8 cellular contexts compared by ENCODE assay signal in the genomic region with DNA sequence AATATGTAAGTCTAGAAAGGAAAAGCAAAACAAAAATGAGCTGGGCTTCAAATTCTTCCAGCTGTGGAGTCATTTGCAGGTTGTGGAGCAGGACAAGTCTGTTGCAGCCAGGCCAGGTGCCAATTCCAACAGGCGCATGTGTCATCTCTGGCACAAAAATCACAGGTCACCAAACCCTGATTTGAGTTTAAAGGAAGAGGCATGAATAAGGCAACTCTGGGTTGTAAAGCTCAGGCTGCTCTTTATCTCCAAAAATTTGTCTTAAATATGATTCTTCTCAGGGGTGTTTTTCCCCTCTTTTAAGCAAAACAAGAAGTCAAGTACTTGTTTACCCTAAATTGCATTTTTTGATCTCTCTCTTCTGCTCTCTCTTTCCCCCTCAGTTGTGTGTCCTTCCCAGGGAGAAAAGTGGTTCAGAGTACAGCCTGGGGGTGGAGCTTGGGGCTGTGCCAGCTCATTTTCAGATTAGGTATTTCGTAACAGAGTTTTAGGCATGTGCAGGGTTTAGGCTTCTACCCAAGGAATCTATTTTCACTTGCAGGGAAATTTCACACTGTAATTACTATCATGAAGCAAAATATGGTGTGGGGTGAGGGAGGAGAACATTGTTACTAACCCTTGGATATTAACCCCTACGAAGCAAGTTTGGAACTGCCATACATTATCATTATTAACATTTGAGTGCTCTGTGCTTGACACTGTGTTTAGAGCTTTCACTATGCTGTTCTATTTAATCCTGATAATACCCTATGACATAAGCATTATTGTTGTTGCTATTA. TPM values are rescaled to one million over a fixed set of nuclear protein-coding genes. Genes with fewer than 3 reads are reported as not detected.
DNase-seq lines count a peak whose midpoint lies in the region; ATAC-seq, FAIRE-seq and TF ChIP-seq lines count a peak whose summit lies in the region.

No MANE protein-coding gene starts in this region.

- H3K4me1 ChIP-seq in CD4-positive, CD25-positive, alpha-beta regulatory T cell (ENCODE audit: control insufficient read depth, insufficient read depth, low read length, poor library complexity, severe bottlenecking) = peaks cover 23% of the 10 kb centered on the region
- H3K4me1 ChIP-seq in OCI-LY1 (ENCODE audit: insufficient read depth, low read length, severe bottlenecking) = peaks cover 82% of the 10 kb centered on the region

- DNase-seq in CD4-positive, CD25-positive, alpha-beta regulatory T cell = peak; percentile 19 to 59 (median 20)
- DNase-seq in HTR-8/SVneo (ENCODE audit: insufficient read length, low spot score) (peak; percentile 84), glomerular visceral epithelial cell (ENCODE audit: extremely low spot score) (peak; percentile 70), renal cortical epithelial cell (ENCODE audit: low read depth) (peak; percentile 79)

- H3K4me1 Mint-ChIP-seq in CD4-positive, CD25-positive, alpha-beta regulatory T cell = peaks cover 14 to 40% (median 27%) of the 10 kb centered on the region in 4 donors
- peaks cover 24% of the 10 kb centered on the region for H3K4me1 Mint-ChIP-seq in activated T-helper 17 cell treated with anti-CD3 and anti-CD28 coated beads, Interleukin-2, amount 50 U/mL, for 72 hours

- H3K4me2 ChIP-seq in OCI-LY1 (ENCODE audit: low read length) = peak overlapping the region; percentile 56

- no peak overlapping the region for H3K27ac ChIP-seq in CD4-positive, CD25-positive, alpha-beta regulatory T cell (ENCODE audit: insufficient read depth, low read length, poor library complexity, severe bottlenecking)
- H3K27ac ChIP-seq in OCI-LY1 (ENCODE audit: low read depth, low read length, poor library complexity, severe bottlenecking) = peak overlapping the region; percentile 100

- H3K27me3 ChIP-seq in CD4-positive, CD25-positive, alpha-beta regulatory T cell (ENCODE audit: control insufficient read depth, insufficient read depth, low read length) = no peaks in the 10 kb centered on the region
- no peaks in the 10 kb centered on the region for H3K27me3 ChIP-seq in OCI-LY1 (ENCODE audit: insufficient read depth, low read length)

- no peak overlapping the region for H2AFZ ChIP-seq in OCI-LY1 (ENCODE audit: low read length)

- H3K4me3 ChIP-seq in CD4-positive, CD25-positive, alpha-beta regulatory T cell (ENCODE audit: low read depth, low read length) = peak overlapping the region; percentile 49
- peak overlapping the region; percentile 25 for H3K4me3 ChIP-seq in OCI-LY1 (ENCODE audit: low read depth, low read length, poor library complexity, severe bottlenecking)

- H3K9me2 ChIP-seq in OCI-LY1 (ENCODE audit: low read depth, low read length) = no peaks in the 10 kb centered on the region

- H3K9me3 Mint-ChIP-seq in CD4-positive, CD25-positive, alpha-beta regulatory T cell = no peaks in the 10 kb centered on the region
- no peaks in the 10 kb centered on the region for H3K9me3 Mint-ChIP-seq in activated T-helper 17 cell treated with anti-CD3 and anti-CD28 coated beads, Interleukin-2, amount 50 U/mL, for 72 hours

- no peak for TF ChIP-seq CTCF in OCI-LY1 (IDR thresholded peaks at IDR 0.05; ENCODE audit: low read length)

- peaks cover 8% of the 10 kb centered on the region for H3F3A ChIP-seq in OCI-LY1 (ENCODE audit: insufficient read depth, low read length)

- H3K4me3 Mint-ChIP-seq in CD4-positive, CD25-positive, alpha-beta regulatory T cell = peak overlapping the region in 3 of 4 donors; percentile 24 to 64 (median 33)
- peak overlapping the region; percentile 81 for H3K4me3 Mint-ChIP-seq in activated T-helper 17 cell treated with anti-CD3 and anti-CD28 coated beads, Interleukin-2, amount 50 U/mL, for 72 hours

- H4K20me1 ChIP-seq in OCI-LY1 (ENCODE audit: insufficient read depth, low read length) = no peaks in the 10 kb centered on the region

- ATAC-seq in CD4-positive, CD25-positive, alpha-beta regulatory T cell (ENCODE audit: low read depth in 2 of 2) = peak; percentile 41 to 55
- ATAC-seq in activated T-helper 17 cell treated with anti-CD3 and anti-CD28 coated beads, Interleukin-2, amount 50 U/mL, for 72 hours (replicated peaks) = peak; percentile 44
- ATAC-seq in HG03097 (IDR thresholded peaks at IDR 0.05; ENCODE audit: low FRiP score, unreplicated experiment) (no peak), HG02678 (IDR thresholded peaks at IDR 0.05; ENCODE audit: unreplicated experiment) (no peak)

- H3K27ac Mint-ChIP-seq in CD4-positive, CD25-positive, alpha-beta regulatory T cell = peak overlapping the region; percentile 8 to 24 (median 12)
- peak overlapping the region; percentile 90 for H3K27ac Mint-ChIP-seq in activated T-helper 17 cell treated with anti-CD3 and anti-CD28 coated beads, Interleukin-2, amount 50 U/mL, for 72 hours

- no peaks in the 10 kb centered on the region for H3K36me3 ChIP-seq in CD4-positive, CD25-positive, alpha-beta regulatory T cell (ENCODE audit: control insufficient read depth, insufficient read depth, low read length)
- H3K36me3 ChIP-seq in OCI-LY1 (ENCODE audit: insufficient read depth, low read length) = no peaks in the 10 kb centered on the region

- no peaks in the 10 kb centered on the region for H3K9me3 ChIP-seq in CD4-positive, CD25-positive, alpha-beta regulatory T cell (ENCODE audit: control insufficient read depth in 2 of 2, low read length in 2 of 2)
- H3K9me3 ChIP-seq in OCI-LY1 (ENCODE audit: low read length) = no peaks in the 10 kb centered on the region

- H3K79me2 ChIP-seq in OCI-LY1 (ENCODE audit: insufficient read depth, low read length) = no peaks in the 10 kb centered on the region

- peak overlapping the region; percentile 47 for H3K9ac ChIP-seq in OCI-LY1 (ENCODE audit: low read length)

- H3K27me3 Mint-ChIP-seq in CD4-positive, CD25-positive, alpha-beta regulatory T cell = no peaks in the 10 kb centered on the region
- no peaks in the 10 kb centered on the region for H3K27me3 Mint-ChIP-seq in activated T-helper 17 cell treated with anti-CD3 and anti-CD28 coated beads, Interleukin-2, amount 50 U/mL, for 72 hours

- H3K36me3 Mint-ChIP-seq in CD4-positive, CD25-positive, alpha-beta regulatory T cell = no peaks in the 10 kb centered on the region
- H3K36me3 Mint-ChIP-seq in activated T-helper 17 cell treated with anti-CD3 and anti-CD28 coated beads, Interleukin-2, amount 50 U/mL, for 72 hours (ENCODE audit: low read depth) = no peaks in the 10 kb centered on the region

- peak; percentile 31 for FAIRE-seq in HTR-8/SVneo (lab: Jason Lieb, UNC)

RNA-seq across cellular contexts. Expression of a gene that starts 8.3 kb away (rescaled TPM):
- 86.6 TPM for total RNA-seq in CD4-positive, CD25-positive, alpha-beta regulatory T cell
- polyA plus RNA-seq in CD4-positive, CD25-positive, alpha-beta regulatory T cell = 10 to 100 TPM; 21.4 to 32.3 (median 24.0) TPM
- 10 to 100 TPM; 55.4 to 64.2 TPM for total RNA-seq in activated T-helper 17 cell treated with anti-CD3 and anti-CD28 coated beads, Interleukin-2, amount 50 U/mL, for 72 hours
- 28.3 and 39.1 TPM in 2 replicates for total RNA-seq in renal cortical epithelial cell

Comparison
In these comparisons a context has a peak if more than half of its experiments do, and no peak if none do; other contexts are left out.
1. ATAC-seq: peak in CD4-positive, CD25-positive, alpha-beta regulatory T cell (2 of 2) and activated T-helper 17 cell treated with anti-CD3 and anti-CD28 coated beads, Interleukin-2, amount 50 U/mL, for 72 hours (single experiment); none in HG03097 (single experiment) and HG02678 (single experiment).
2. DNase-seq: peak in every context shown above with its lines; median percentile 84 in HTR-8/SVneo; 79 in renal cortical epithelial cell; 70 in glomerular visceral epithelial cell; 20 in CD4-positive, CD25-positive, alpha-beta regulatory T cell.